1 cellular context compared by ENCODE assay signal in genomic region chr6:154995241-154996162, GRCh38.
TF ChIP-seq lines count a peak whose summit lies in the region.

Gene TIAM2 (plus strand): TSS chr6:154995315. CDS start chr6:155129224, 133,909 bp downstream.

TF ChIP-seq in H1, 55 proteins besides CTCF, POLR2A, EP300 and RAD21 (continued from another document):
- TF ChIP-seq RBBP5 (IDR thresholded peaks at IDR 0.05; ENCODE audit: borderline replicate concordance, low read depth, low read length) (peak; percentile 87), ASH2L (IDR thresholded peaks at IDR 0.05; ENCODE audit: low read length) (peak; percentile 74), SIRT6 (IDR thresholded peaks at IDR 0.05; ENCODE audit: low read length) (no peak), MAX (IDR thresholded peaks at IDR 0.05) (no peak; the same call in 1 of the 2 replicates), PHF8 (conservative IDR thresholded peaks at IDR 0.05; ENCODE audit: low read depth, low read length) (0 out of 2 replicates have a peak, but pooled peaks have one; percentile 54), KDM5A (IDR thresholded peaks at IDR 0.05; ENCODE audit: low read length) (no peak)
